Comparison of ENCODE assay signal across 10 cellular contexts in genomic region chr7:104973909-104974415, GRCh38. TPM values are rescaled to one million over a fixed set of nuclear protein-coding genes. Genes with fewer than 3 reads are reported as not detected.
DNase-seq lines count a peak whose midpoint lies in the region; ATAC-seq and TF ChIP-seq lines count a peak whose summit lies in the region.
"Had no signal": no experiment of that assay in that cellular context is flagged by ENCODE, and none has a peak within 500 bp of the region (broad histone marks: within the 10 kb centered on the region; RNA-seq: fewer than 3 reads in every experiment).

No MANE protein-coding gene starts in this region.

- no peak for TF ChIP-seq EP300 in upper lobe of left lung (IDR thresholded peaks at IDR 0.05)

- 50% methylated on average over 2 of the region's 3 CpGs for WGBS in mesenchymal stem cell
- WGBS in upper lobe of left lung, 2 donors = 60 to 81% methylated on average over 3 of the region's 3 CpGs

- no peak overlapping the region for H2AFZ ChIP-seq in mesenchymal stem cell (ENCODE audit: low read depth, low read length)

- H3K4me2 ChIP-seq in mesenchymal stem cell (ENCODE audit: low read length, poor library complexity, severe bottlenecking) = no peak overlapping the region

- peak overlapping the region; percentile 4 for H2BK120ac ChIP-seq in mesenchymal stem cell (ENCODE audit: low read depth, low read length)

- H3K4me3 ChIP-seq in colonic mucosa = no peak overlapping the region
- H3K4me3 ChIP-seq in mesenchymal stem cell (ENCODE audit: insufficient read depth in 1 of 2, low read depth in 1 of 2, low read length in 2 of 2) = no peak overlapping the region
- H3K4me3 ChIP-seq in upper lobe of left lung = no peak overlapping the region
- no peak overlapping the region for H3K4me3 ChIP-seq in BE2C (ENCODE audit: low read depth, low read length)

- H3K27ac Mint-ChIP-seq in activated T-cell treated with anti-CD3 and anti-CD28 coated beads, Interleukin-2, amount 50 U/mL, for 24 hours = peak overlapping the region; percentile 78

- peak in 1 of 2 donors; percentile 57 for ATAC-seq in upper lobe of left lung (ENCODE audit: low FRiP score in 2 of 2)

- peaks cover 5% of the 10 kb centered on the region for H3K79me1 ChIP-seq in mesenchymal stem cell (replicated peaks; ENCODE audit: low read length, poor library complexity, severe bottlenecking)

- H2BK5ac ChIP-seq in mesenchymal stem cell (ENCODE audit: low read depth, low read length, poor library complexity, severe bottlenecking) = no peak overlapping the region

- no peak overlapping the region for H3K14ac ChIP-seq in mesenchymal stem cell (ENCODE audit: low read length in 2 of 2)

- DNase-seq in activated T-cell treated with anti-CD3 and anti-CD28 coated beads, Interleukin-2, amount 50 U/mL, for 24 hours = no peak
- no peak for DNase-seq in activated T-cell treated with anti-CD3 and anti-CD28 coated beads for 4 hours
- peak; percentile 67 for DNase-seq in colonic mucosa
- peak; percentile 44 for DNase-seq in mesenchymal stem cell
- no peak for DNase-seq in upper lobe of left lung
- no peak for DNase-seq in NCI-H2107 treated with DMSO at 0.1 percent for 48 hours (lab: John Stamatoyannopoulos, UW; ENCODE audit: unreplicated experiment)
- no peak for DNase-seq in BE2C
- no peak for DNase-seq in HT-29 (ENCODE audit: low spot score)
- DNase-seq: substantia nigra had no signal

- peak overlapping the region; percentile 4 to 83 for H2BK12ac ChIP-seq in mesenchymal stem cell (ENCODE audit: low read length in 2 of 2)

- peak overlapping the region in 1 of 2 experiments; percentile 82 for H3K4ac ChIP-seq in mesenchymal stem cell (ENCODE audit: low read depth in 1 of 2, low read length in 2 of 2)

- H3K9me3 ChIP-seq in colonic mucosa (no peaks in the 10 kb centered on the region), mesenchymal stem cell (ENCODE audit: control insufficient read depth, low read length) (no peaks in the 10 kb centered on the region), upper lobe of left lung (no peaks in the 10 kb centered on the region), BE2C (no peaks in the 10 kb centered on the region)

- H3K27ac ChIP-seq in colonic mucosa (peak overlapping the region; percentile 79), mesenchymal stem cell (ENCODE audit: low read length, poor library complexity, severe bottlenecking) (peak overlapping the region; percentile 70), upper lobe of left lung (peak overlapping the region; percentile 59 to 77 (median 66))
- H3K27ac ChIP-seq: C4-2B had no signal

- no peaks in the 10 kb centered on the region for H3K27me3 Mint-ChIP-seq in activated T-cell treated with anti-CD3 and anti-CD28 coated beads, Interleukin-2, amount 50 U/mL, for 24 hours

- TF ChIP-seq CTCF in colonic mucosa (IDR thresholded peaks at IDR 0.05) (no peak), upper lobe of left lung (IDR thresholded peaks at IDR 0.05) (no peak), BE2C (IDR thresholded peaks at IDR 0.05; ENCODE audit: low read depth, low read length) (no peak)

- H3K27me3 ChIP-seq in colonic mucosa (no peaks in the 10 kb centered on the region), mesenchymal stem cell (ENCODE audit: control insufficient read depth in 1 of 2, insufficient read depth in 1 of 2, low read length in 2 of 2) (no peaks in the 10 kb centered on the region), upper lobe of left lung (no peaks in the 10 kb centered on the region), BE2C (no peaks in the 10 kb centered on the region)

- H3K9ac ChIP-seq in colonic mucosa (ENCODE audit: low read depth in 2 of 2, low read length in 2 of 2) (peak overlapping the region; percentile 28 to 77), mesenchymal stem cell (ENCODE audit: low read length) (peak overlapping the region; percentile 74)

- H4K8ac ChIP-seq in mesenchymal stem cell (ENCODE audit: low read length) = peak overlapping the region; percentile 66

- no peaks in the 10 kb centered on the region for H3K9me3 Mint-ChIP-seq in activated T-cell treated with anti-CD3 and anti-CD28 coated beads, Interleukin-2, amount 50 U/mL, for 24 hours

- H3K23ac ChIP-seq in mesenchymal stem cell (ENCODE audit: low read length in 2 of 2) = no peak overlapping the region

- H4K91ac ChIP-seq in mesenchymal stem cell (ENCODE audit: low read length) = no peak overlapping the region

- H3K4me1 Mint-ChIP-seq in activated T-cell treated with anti-CD3 and anti-CD28 coated beads, Interleukin-2, amount 50 U/mL, for 24 hours (ENCODE audit: low read depth) = peaks cover 26% of the 10 kb centered on the region

- H3K36me3 Mint-ChIP-seq in activated T-cell treated with anti-CD3 and anti-CD28 coated beads, Interleukin-2, amount 50 U/mL, for 24 hours (ENCODE audit: low read depth) = peaks cover 32% of the 10 kb centered on the region

- intact Hi-C loops in colonic mucosa (cut with DNase I) = no loop called here

- no peak overlapping the region for H3K4me3 Mint-ChIP-seq in activated T-cell treated with anti-CD3 and anti-CD28 coated beads, Interleukin-2, amount 50 U/mL, for 24 hours

- H3K36me3 ChIP-seq in colonic mucosa (no peaks in the 10 kb centered on the region), mesenchymal stem cell (ENCODE audit: control insufficient read depth in 1 of 2, insufficient read depth in 2 of 2, low read depth in 1 of 2, low read length in 2 of 2) (peaks cover 0 to 11% of the 10 kb centered on the region in 2 experiments), upper lobe of left lung (no peaks in the 10 kb centered on the region), BE2C (no peaks in the 10 kb centered on the region)

- peak overlapping the region; percentile 12 for H2AK5ac ChIP-seq in mesenchymal stem cell (ENCODE audit: low read length, severe bottlenecking)

- no peak overlapping the region for H2BK15ac ChIP-seq in mesenchymal stem cell (ENCODE audit: low read depth, poor library complexity, severe bottlenecking)

- peaks cover 11% of the 10 kb centered on the region for H3K4me1 ChIP-seq in colonic mucosa
- H3K4me1 ChIP-seq in mesenchymal stem cell (ENCODE audit: control insufficient read depth, insufficient read depth, low read depth, low read length) = peaks cover 13% of the 10 kb centered on the region
- peaks cover 29 to 57% (median 40%) of the 10 kb centered on the region in 4 donors for H3K4me1 ChIP-seq in upper lobe of left lung
- peaks cover 3% of the 10 kb centered on the region for H3K4me1 ChIP-seq in BE2C

- H3K18ac ChIP-seq in mesenchymal stem cell (ENCODE audit: low read depth in 1 of 2, low read length in 2 of 2) = peak overlapping the region; percentile 30 to 80

- no peak for TF ChIP-seq POLR2A in upper lobe of left lung (IDR thresholded peaks at IDR 0.05)

RNA-seq across cellular contexts. Expression of gene KMT2E, which starts 40.0 kb away (rescaled TPM):
- 100 to 1,000 TPM in 1 of 2 donors, 10 to 100 TPM in 1; 78.6 to 116 TPM for total RNA-seq in colonic mucosa
- polyA plus RNA-seq in mesenchymal stem cell (2013, experiment 1 of 2) = 37.5 TPM
- polyA plus RNA-seq in mesenchymal stem cell (2013, experiment 2 of 2) = 35.8 TPM
- total RNA-seq in upper lobe of left lung = 100 to 1,000 TPM in 3 of 6 donors, 10 to 100 TPM in 3; 77.3 to 182 (median 105) TPM
- 41.2 TPM for polyA plus RNA-seq in BE2C (2012; ENCODE audit: insufficient read depth, insufficient read length, low read depth)
- 49.6 and 54.3 TPM in 2 replicates for total RNA-seq in HT-29 (2014; rRNA removed; shearing (Covaris generic))

Comparison
In these comparisons a context has a peak if more than half of its experiments do, and no peak if none do; other contexts are left out.
1. DNase-seq: peak in colonic mucosa (single experiment) and mesenchymal stem cell (single experiment); none in activated T-cell treated with anti-CD3 and anti-CD28 coated beads, Interleukin-2, amount 50 U/mL, for 24 hours (single experiment), activated T-cell treated with anti-CD3 and anti-CD28 coated beads for 4 hours (single experiment), upper lobe of left lung (0 of 2), NCI-H2107 treated with DMSO at 0.1 percent for 48 hours (single experiment), BE2C (single experiment) and HT-29 (single experiment).
2. Peak in every context shown above with its lines, with median percentiles within 50 percentile points of each other: H3K27ac ChIP-seq.